ENCODE assay signal across 8 cellular contexts in the genomic region with DNA sequence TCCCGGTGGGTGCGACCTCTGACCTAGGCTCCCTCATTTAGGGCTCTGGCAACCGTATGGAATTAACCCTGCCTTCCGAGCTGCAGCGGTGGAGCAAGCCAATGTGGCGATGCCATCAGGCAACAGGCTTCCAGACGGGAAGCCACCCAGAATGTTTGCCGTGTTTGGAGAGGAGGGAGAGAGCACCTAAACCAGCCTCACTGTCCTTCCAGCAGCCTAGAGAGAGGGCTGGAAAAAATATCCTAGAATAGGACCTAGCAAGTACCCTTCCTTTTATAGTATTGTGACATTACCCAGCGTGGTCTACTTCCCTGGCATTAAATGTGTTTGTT. TPM values are rescaled to one million over a fixed set of nuclear protein-coding genes. Genes with fewer than 3 reads are reported as not detected.
DNase-seq lines count a peak whose midpoint lies in the region; ATAC-seq and TF ChIP-seq lines count a peak whose summit lies in the region.

No MANE protein-coding gene starts in this region.

- H3K23ac ChIP-seq in trophoblast cell (ENCODE audit: low read length) = no peak overlapping the region

- H3K9me3 ChIP-seq in OCI-LY7 (ENCODE audit: low read length) (no peaks in the 10 kb centered on the region), esophagus (ENCODE audit: control insufficient read depth in 2 of 2, insufficient read depth in 1 of 2, low read depth in 1 of 2, low read length in 1 of 2) (no peaks in the 10 kb centered on the region), trophoblast cell (ENCODE audit: insufficient read depth, low read depth, low read length) (peaks cover 2% of the 10 kb centered on the region)

- no TSS peak for BruUV-seq in OCI-LY7 (replicated peaks; lab: Mats Ljungman, UMichigan)

- 11 to 16% methylated on average over 9 of the region's 9 CpGs for WGBS in esophagus, 2 donors
- WGBS in trophoblast cell (ENCODE audit: extremely low coverage, insufficient coverage, insufficient read length) = no CpG with 5 or more reads among the region's 9 CpGs

- H3K36me3 ChIP-seq in OCI-LY7 (ENCODE audit: insufficient read depth, low read length) (no peaks in the 10 kb centered on the region), esophagus (ENCODE audit: control insufficient read depth in 2 of 2, insufficient read depth in 2 of 2, low read length in 1 of 2) (no peaks in the 10 kb centered on the region), trophoblast cell (ENCODE audit: control insufficient read depth in 1 of 2, insufficient read depth in 2 of 2, low read length in 2 of 2) (no peaks in the 10 kb centered on the region)

- H3K9ac ChIP-seq in trophoblast cell (ENCODE audit: low read length) = no peak overlapping the region

- H4K8ac ChIP-seq in trophoblast cell (ENCODE audit: low read depth, low read length) = no peak overlapping the region

- POLR2A ChIA-PET in OCI-LY7 (lab: Charles Lee) = interaction anchor here (0.6 to 5.4 kb wide), 5 partner anchors 11 to 94 kb away, joined by 3 to 24 read pairs (median 5); no protein-coding TSS in a partner anchor

- H3K18ac ChIP-seq in trophoblast cell (ENCODE audit: low read length) = no peak overlapping the region

- TF ChIP-seq CTCF in GM12865 (IDR thresholded peaks at IDR 0.05; ENCODE audit: insufficient read depth, low read depth, low read length, missing control alignments) (no peak), OCI-LY7 (conservative IDR thresholded peaks at IDR 0.05; ENCODE audit: low read length) (no peak)

- H3K27ac ChIP-seq in OCI-LY7 (ENCODE audit: low read depth, low read length, poor library complexity, severe bottlenecking) (no peak overlapping the region), esophagus (ENCODE audit: low read depth in 2 of 2, low read length in 1 of 2) (peak overlapping the region; percentile 38 to 56), trophoblast cell (ENCODE audit: low read depth, low read length) (no peak overlapping the region)

- H3K9me2 ChIP-seq in OCI-LY7 (ENCODE audit: insufficient read depth, low read length) = no peaks in the 10 kb centered on the region

- peaks cover 8% of the 10 kb centered on the region; the same call in 1 of the 2 replicates for H3K79me2 ChIP-seq in OCI-LY7 (ENCODE audit: insufficient read depth, low read depth, low read length)
- peaks cover 5% of the 10 kb centered on the region for H3K79me2 ChIP-seq in trophoblast cell (ENCODE audit: control insufficient read depth, insufficient read depth, low read length, poor library complexity)

- H3K27me3 ChIP-seq in esophagus (ENCODE audit: control insufficient read depth in 1 of 2, insufficient read depth in 2 of 2, low read length in 2 of 2) (no peaks in the 10 kb centered on the region), trophoblast cell (ENCODE audit: insufficient read depth, low read length) (no peaks in the 10 kb centered on the region)

- peaks cover 7% of the 10 kb centered on the region for H3K79me1 ChIP-seq in trophoblast cell (ENCODE audit: low read length)

- ATAC-seq in HG02642 (IDR thresholded peaks at IDR 0.05; ENCODE audit: poor library complexity, unreplicated experiment) (no peak), HG02840 (IDR thresholded peaks at IDR 0.05; ENCODE audit: low FRiP score, unreplicated experiment) (no peak), GM19397 (IDR thresholded peaks at IDR 0.05; ENCODE audit: unreplicated experiment) (no peak)

- no peak overlapping the region for H4K91ac ChIP-seq in trophoblast cell (ENCODE audit: low read depth, low read length)

- no peak overlapping the region for H2AK5ac ChIP-seq in trophoblast cell (ENCODE audit: low read length)

- H3K14ac ChIP-seq in trophoblast cell (ENCODE audit: low read length) = no peak overlapping the region

- intact Hi-C loops in OCI-LY7 (cut with micrococcal nuclease; ENCODE audit: unreplicated experiment) = loop anchor here (2.0 to 5.0 kb wide), 3 partner anchors 121 to 489 kb away; partner anchors contain the start of gene ABCD2

- H3K4ac ChIP-seq in trophoblast cell (ENCODE audit: low read depth, low read length) = no peak overlapping the region

- H2AFZ ChIP-seq in OCI-LY7 (ENCODE audit: low read length) (peak overlapping the region; percentile 74), trophoblast cell (ENCODE audit: insufficient read depth, low read length, poor library complexity) (no peak overlapping the region)

- DNase-seq in GM12865 (ENCODE audit: low read depth) = no peak
- DNase-seq in OCI-LY7 (ENCODE audit: low spot score) = no peak
- no peak for DNase-seq in trophoblast cell
- DNase-seq in stimulated activated CD4-positive, alpha-beta T cell treated with anti-CD3 and anti-CD28 coated beads, Interleukin-1b, Interleukin-23, amount 100 ng/mL, for 48 hours = no peak

- H3K4me1 ChIP-seq in OCI-LY7 (ENCODE audit: insufficient read depth, low read length, poor library complexity, severe bottlenecking) = peaks cover 39% of the 10 kb centered on the region
- peaks cover 0 to 3% of the 10 kb centered on the region in 2 donors for H3K4me1 ChIP-seq in esophagus (ENCODE audit: control insufficient read depth in 2 of 2, insufficient read depth in 2 of 2, low read length in 1 of 2)
- peaks cover 5 to 8% of the 10 kb centered on the region in 2 experiments for H3K4me1 ChIP-seq in trophoblast cell (ENCODE audit: control insufficient read depth in 1 of 2, insufficient read depth in 2 of 2, low read length in 2 of 2)

- H3K4me2 ChIP-seq in OCI-LY7 (ENCODE audit: low read length) = peak overlapping the region; percentile 89
- H3K4me2 ChIP-seq in trophoblast cell (ENCODE audit: low read length) = peak overlapping the region; percentile 75

- H4K12ac ChIP-seq in trophoblast cell (ENCODE audit: low read depth, low read length) = no peak overlapping the region

- no peak overlapping the region for H2BK12ac ChIP-seq in trophoblast cell (ENCODE audit: low read length)

- CTCF ChIA-PET in OCI-LY7 (lab: Charles Lee; ENCODE audit: unreplicated experiment) = interaction anchor here (2.1 kb wide), 1 partner anchor 95 kb away, joined by 7 read pairs; no protein-coding TSS in a partner anchor

- H3K4me3 ChIP-seq in GM12865 (ENCODE audit: low read depth, low read length) (peak overlapping the region; percentile 35), OCI-LY7 (ENCODE audit: low read depth, low read length, poor library complexity, severe bottlenecking) (peak overlapping the region; percentile 96), esophagus (ENCODE audit: low read depth in 1 of 2, low read length in 2 of 2) (peak overlapping the region; percentile 85 to 94), trophoblast cell (ENCODE audit: low read depth, low read length) (peak overlapping the region; percentile 57)

- H2BK5ac ChIP-seq in trophoblast cell (ENCODE audit: low read depth, low read length, poor library complexity) = no peak overlapping the region

- no peak overlapping the region for H2BK120ac ChIP-seq in trophoblast cell (ENCODE audit: insufficient read depth, low read length, poor library complexity)

- H4K20me1 ChIP-seq in OCI-LY7 (ENCODE audit: insufficient read depth, low read length) = peaks cover 7% of the 10 kb centered on the region; the same call in 1 of the 2 replicates

RNA-seq across cellular contexts. Expression of gene SLC2A13, which starts 0.3 kb away (rescaled TPM):
- 14.1 and 16.5 TPM in 2 replicates for total RNA-seq in OCI-LY7 (2014; rRNA removed; shearing (Covaris generic))
- total RNA-seq in OCI-LY7 (2022) = 12.4 and 13.3 TPM in 2 replicates
- 1 to 10 TPM in 1 of 2 donors, under 1 TPM in 1; 0.84 to 1.0 TPM for polyA plus RNA-seq in esophagus
- 4.9 and 5.4 TPM in 2 replicates for polyA plus RNA-seq in trophoblast cell (2013)

Comparison
In these comparisons a context has a peak if more than half of its experiments do, and no peak if none do; other contexts are left out.
1. H3K4me3 ChIP-seq: peak in every context shown above with its lines; median percentile 96 in OCI-LY7; 90 in esophagus; 57 in trophoblast cell; 35 in GM12865.
2. H3K27ac ChIP-seq: peak in esophagus (2 of 2); none in OCI-LY7 (single experiment) and trophoblast cell (single experiment).